In the genomic region with DNA sequence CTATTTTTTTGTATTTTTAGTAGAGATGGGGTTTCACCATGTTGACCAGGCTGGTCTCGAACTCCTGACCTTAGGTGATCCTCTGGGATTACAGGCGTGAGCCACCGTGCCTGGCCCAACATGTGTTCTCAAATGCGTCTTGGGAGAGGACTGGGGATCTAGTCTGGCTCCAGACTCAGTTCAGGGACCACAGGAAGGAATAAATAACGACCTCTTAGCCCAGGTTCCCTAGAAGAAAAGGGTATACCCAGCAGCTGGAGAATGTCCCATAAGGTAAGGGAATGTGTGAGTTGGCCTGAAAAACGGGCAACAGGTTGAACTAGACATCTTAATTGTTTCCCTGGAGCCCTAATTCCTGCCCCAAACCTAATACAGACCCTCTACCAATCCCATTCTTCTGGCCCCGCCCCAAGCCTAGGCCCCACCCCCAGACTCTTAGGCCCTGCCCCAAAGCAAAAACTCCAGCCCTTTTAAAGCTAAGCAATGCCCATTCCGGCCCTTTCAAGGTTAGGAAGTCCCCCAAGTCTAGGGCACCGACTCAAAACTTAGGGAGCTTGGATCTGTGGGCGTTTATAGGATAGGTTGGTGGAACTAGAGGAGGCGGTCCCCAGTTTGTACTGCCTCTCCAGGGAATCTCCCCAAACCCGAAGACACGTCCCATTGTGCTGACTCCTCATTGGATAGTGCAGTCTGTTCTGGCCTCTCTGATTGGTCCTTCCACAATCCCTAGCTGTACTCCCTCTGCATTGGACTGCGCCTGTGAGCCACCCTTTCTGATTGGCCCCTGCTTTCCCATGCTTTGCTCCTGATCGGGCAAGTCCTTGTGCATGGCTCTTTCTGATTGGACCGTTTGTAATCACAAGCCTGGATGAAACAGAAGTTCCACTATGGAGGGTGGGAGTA, we compare ENCODE assay signal across 17 cellular contexts. TPM values are rescaled to one million over a fixed set of nuclear protein-coding genes. Genes with fewer than 3 reads are reported as not detected.
DNase-seq lines count a peak whose midpoint lies in the region; ATAC-seq, FAIRE-seq and TF ChIP-seq lines count a peak whose summit lies in the region.
"Had no signal": no experiment of that assay in that cellular context is flagged by ENCODE, and none has a peak within 500 bp of the region (broad histone marks: within the 10 kb centered on the region; RNA-seq: fewer than 3 reads in every experiment).

No MANE protein-coding gene starts in this region.

- H3K4me3 ChIP-seq in transverse colon, result no peak overlapping the region
- H3K4me3 ChIP-seq: skin epidermis, vagina had no signal

- 70% methylated on average over 15 of the region's 16 CpGs; no CpG with 5 or more reads in 1 of the 2 donors for WGBS in transverse colon (ENCODE audit: low coverage in 1 of 2), 2 donors

- H3K4me1 Mint-ChIP-seq in T-helper 17 cell, result peaks cover 32% of the 10 kb centered on the region

- H3K27me3 Mint-ChIP-seq in T-helper 17 cell, result no peaks in the 10 kb centered on the region
- H3K27me3 Mint-ChIP-seq: natural killer cell treated with Interleukin-12 subunit alpha and Interleukin-12 subunit beta and Interleukin-15 and Interleukin-18, amount 100 ng/mL, for 72 hours had no signal

- no peak overlapping the region for H3K27ac Mint-ChIP-seq in T-helper 17 cell
- H3K27ac Mint-ChIP-seq: natural killer cell treated with Interleukin-12 subunit alpha and Interleukin-12 subunit beta and Interleukin-15 and Interleukin-18, amount 100 ng/mL, for 72 hours had no signal

- ATAC-seq in T-helper 17 cell, result peak; percentile 56
- ATAC-seq in HG03354 (IDR thresholded peaks at IDR 0.05; ENCODE audit: poor library complexity, severe bottlenecking, unreplicated experiment), result no peak
- no peak for ATAC-seq in HG03520 (IDR thresholded peaks at IDR 0.05; ENCODE audit: unreplicated experiment)
- ATAC-seq: natural killer cell treated with Interleukin-12 subunit alpha and Interleukin-12 subunit beta and Interleukin-15 and Interleukin-18, amount 100 ng/mL, for 72 hours had no signal

- FAIRE-seq in H54 (lab: Jason Lieb, UNC), result no peak

- DNase-seq in activated CD4-positive, alpha-beta T cell treated with anti-CD3 and anti-CD28 coated beads for 48 hours, result peak; percentile 31
- no peak for DNase-seq in activated CD4-positive, alpha-beta T cell treated with anti-CD3 and anti-CD28 coated beads, Interleukin-2, amount 50 U/mL, for 4 hours
- peak; percentile 75 for DNase-seq in H54 (ENCODE audit: insufficient read length, low spot score)
- no peak for DNase-seq in T-helper 17 cell
- DNase-seq in iPS-NIHi11 (ENCODE audit: low spot score), result peak; percentile 52
- DNase-seq in transverse colon, result no peak
- DNase-seq: activated gamma-delta T cell, kidney glomerular epithelial cell, RPMI8226 had no signal

- TF ChIP-seq POLR2A in H54 (IDR thresholded peaks at IDR 0.05; ENCODE audit: low read depth, low read length), result no peak
- TF ChIP-seq POLR2A in transverse colon (IDR thresholded peaks at IDR 0.05), result no peak

- no peak overlapping the region for H3K4me3 Mint-ChIP-seq in T-helper 17 cell
- H3K4me3 Mint-ChIP-seq: natural killer cell treated with Interleukin-12 subunit alpha and Interleukin-12 subunit beta and Interleukin-15 and Interleukin-18, amount 100 ng/mL, for 72 hours had no signal

- in situ Hi-C loops in transverse colon (cut with MboI; ENCODE audit: low pct_ligation_motif_present in 1 of 4, low pct_unique_long_range_greater_than_20kb in 1 of 4, low sequenced_read_pairs in 3 of 4), result loop anchor here in 3 of 4 donors (5.0 to 25.0 kb wide), 5 partner anchors 131 to 214 kb away; a partner anchor contains a TSS

- peaks cover 0 to 5% (median 0%) of the 10 kb centered on the region in 4 donors for H3K4me1 ChIP-seq in transverse colon

- TF ChIP-seq CTCF in transverse colon (IDR thresholded peaks at IDR 0.05), result no peak

- no peaks in the 10 kb centered on the region for H3K36me3 ChIP-seq in transverse colon
- H3K36me3 ChIP-seq: vagina had no signal

- no peaks in the 10 kb centered on the region for H3K27me3 ChIP-seq in transverse colon
- H3K27me3 ChIP-seq: vagina had no signal

- H3K27ac ChIP-seq in transverse colon, result no peak overlapping the region
- H3K27ac ChIP-seq: skin epidermis, vagina, VCaP had no signal

- no peaks in the 10 kb centered on the region for H3K36me3 Mint-ChIP-seq in T-helper 17 cell (ENCODE audit: low read depth)
- H3K36me3 Mint-ChIP-seq: natural killer cell treated with Interleukin-12 subunit alpha and Interleukin-12 subunit beta and Interleukin-15 and Interleukin-18, amount 100 ng/mL, for 72 hours had no signal

- intact Hi-C loops in transverse colon (cut with DNase I; ENCODE audit: low total_unique reads), result loop anchor here (5.0 kb wide), 1 partner anchor 204 kb away; no protein-coding TSS in a partner anchor

- no peaks in the 10 kb centered on the region for H3K9me3 ChIP-seq in T-helper 17 cell (ENCODE audit: control insufficient read depth, low read length, poor library complexity, severe bottlenecking)
- no peaks in the 10 kb centered on the region for H3K9me3 ChIP-seq in transverse colon
- H3K9me3 ChIP-seq: vagina had no signal

- no peak for TF ChIP-seq EP300 in transverse colon (IDR thresholded peaks at IDR 0.05; ENCODE audit: low read depth)

RNA-seq across cellular contexts. Expression of a gene that starts 5.4 kb away (rescaled TPM):
- total RNA-seq in T-helper 17 cell (1 to 10 TPM; 2.2 to 3.7 TPM), transverse colon (under 1 TPM in 2 of 4 donors, not detected in 2; 0.14 to 0.64 TPM)

RNA-seq across cellular contexts. Expression of a gene that starts 9.8 kb away (rescaled TPM):
- total RNA-seq in T-helper 17 cell (100 to 1,000 TPM; 351 to 377 TPM), transverse colon (10 to 100 TPM in 2 of 4 donors, 1 to 10 TPM in 1, not detected in 1; 7.6 to 18.7 (median 17.6) TPM)

RNA-seq across cellular contexts. Expression of a gene that starts 16.2 kb away (rescaled TPM):
- total RNA-seq in T-helper 17 cell (10 to 100 TPM; 64.2 to 93.2 TPM), transverse colon (100 to 1,000 TPM in 1 of 4 donors, 10 to 100 TPM in 3; 60.7 to 102 (median 77.1) TPM)

RNA-seq across cellular contexts. Expression of a gene that starts 29.8 kb away (rescaled TPM):
- total RNA-seq in T-helper 17 cell, result not detected
- total RNA-seq in transverse colon, result not detected
- total RNA-seq: cerebellum, fibroblast of villous mesenchyme, vagina had no signal

RNA-seq across cellular contexts. Expression of a gene that starts 57.8 kb away (rescaled TPM):
- total RNA-seq in T-helper 17 cell (not detected), transverse colon (not detected)
- total RNA-seq: cerebellum; fibroblast of villous mesenchyme; natural killer cell treated with Interleukin-12 subunit alpha and Interleukin-12 subunit beta and Interleukin-15 and Interleukin-18, amount 100 ng/mL, for 72 hours; vagina had no signal

Comparison
In these comparisons a context has a peak if more than half of its experiments do, and no peak if none do; other contexts are left out.
1. DNase-seq: peak in activated CD4-positive, alpha-beta T cell treated with anti-CD3 and anti-CD28 coated beads for 48 hours (single experiment), H54 (single experiment) and iPS-NIHi11 (single experiment); none in activated CD4-positive, alpha-beta T cell treated with anti-CD3 and anti-CD28 coated beads, Interleukin-2, amount 50 U/mL, for 4 hours (0 of 2), T-helper 17 cell (0 of 3) and transverse colon (single experiment).
2. RNA of a gene that starts 9.8 kb away (total RNA-seq): 351 to 377 TPM in T-helper 17 cell; 7.6 to 18.7 TPM in transverse colon; every median in the first group is over 10 times any median in the second.